Comparison of ENCODE assay signal across 1 cellular context in the genomic region with DNA sequence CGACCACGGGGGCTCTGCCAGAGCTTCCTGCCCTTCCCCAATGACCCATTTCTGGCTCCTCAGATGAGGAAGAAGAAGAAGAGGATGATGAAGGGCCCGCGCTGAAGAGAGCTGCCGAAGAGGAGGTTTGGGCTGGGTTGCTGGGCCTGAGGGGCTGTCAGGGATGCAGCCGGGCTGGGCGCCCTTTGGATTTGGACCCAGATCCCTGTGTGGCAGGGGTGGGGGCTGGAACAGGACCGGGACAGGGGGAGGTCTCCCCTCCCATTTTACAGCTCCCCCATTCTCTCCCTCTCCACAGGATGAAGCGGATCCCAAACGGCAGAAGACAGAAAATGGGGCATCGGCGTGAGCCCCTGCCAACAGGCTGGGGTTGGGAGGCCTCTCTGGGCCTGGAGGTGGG.
TF ChIP-seq lines count a peak whose summit lies in the region.

No MANE protein-coding gene starts in this region.

TF ChIP-seq in K562, 482 proteins besides CTCF, POLR2A, EP300 and RAD21:
- TF ChIP-seq POLR2G (IDR thresholded peaks at IDR 0.05; ENCODE audit: low read depth, low read length): peak; percentile 47; the same call in 1 of the 2 replicates
- no peak for TF ChIP-seq SIRT6 (IDR thresholded peaks at IDR 0.05; ENCODE audit: low read depth, low read length)
- TF ChIP-seq PRMT5 (CRISPR knock-in tag; IDR thresholded peaks at IDR 0.05): no peak
